In genomic region chrX:67317725-67318124, GRCh38 we compare ENCODE assay signal across 30 cellular contexts.
"Had no signal": no experiment of that assay in that cellular context is flagged by ENCODE, and none has a peak within 500 bp of the region (broad histone marks: within the 10 kb centered on the region; RNA-seq: fewer than 3 reads in every experiment).

No MANE protein-coding gene starts in this region.

- FAIRE-seq: bronchial epithelial cell, TTC549 had no signal

- H3K4me1 ChIP-seq: ascending aorta had no signal

- H3K36me3 ChIP-seq: ascending aorta, cardiac muscle cell had no signal

- ATAC-seq: activated CD8-positive, alpha-beta memory T cell treated with anti-CD3 and anti-CD28 coated beads, Interleukin-2, amount 10 ng/mL, durations not matched to agents 7 days and 5 days; activated CD8-positive, alpha-beta T cell treated with anti-CD3 and anti-CD28 coated beads, Interleukin-2, amount 10 ng/mL, durations not matched to agents 7 days and 5 days; activated naive CD8-positive, alpha-beta T cell treated with anti-CD3 and anti-CD28 coated beads, Interleukin-2, amount 50 U/mL, for 24 hours; T-cell had no signal

- DNase-seq: activated B cell treated with CpG ODN at 0.5 μM for 24 hours; activated CD4-positive, alpha-beta memory T cell treated with anti-CD3 and anti-CD28 coated beads, Interleukin-2, amount 10 ng/mL, durations not matched to agents 7 days and 5 days; activated CD4-positive, alpha-beta T cell treated with anti-CD3 and anti-CD28 coated beads for 4 hours; activated CD4-positive, alpha-beta T cell treated with anti-CD3 and anti-CD28 coated beads, Interleukin-2, amount 10 ng/mL, durations not matched to agents 24 days and 14 days; activated CD4-positive, alpha-beta T cell treated with anti-CD3 and anti-CD28 coated beads, Interleukin-2, amount 50 U/mL, for 48 hours; activated CD4-positive, CD25-positive, alpha-beta regulatory T cell treated with anti-CD3 and anti-CD28 coated beads, Interleukin-2, amount 50 U/mL, for 72 hours; activated CD8-positive, alpha-beta memory T cell treated with anti-CD3 and anti-CD28 coated beads for 24 hours; activated CD8-positive, alpha-beta memory T cell treated with anti-CD3 and anti-CD28 coated beads, Interleukin-2, amount 10 ng/mL, durations not matched to agents 7 days and 5 days; activated CD8-positive, alpha-beta memory T cell treated with anti-CD3 and anti-CD28 coated beads, Interleukin-2, amount 50 U/mL, for 48 hours; activated CD8-positive, alpha-beta T cell treated with anti-CD3 and anti-CD28 coated beads, Interleukin-2, amount 10 ng/mL, durations not matched to agents 7 days and 5 days; activated effector memory CD4-positive, alpha-beta T cell treated with Interleukin-2 at 50 U/mL for 16 hours; activated gamma-delta T cell; activated naive CD4-positive, alpha-beta T cell treated with anti-CD3 and anti-CD28 coated beads, Interleukin-2, amount 10 ng/mL, durations not matched to agents 7 days and 5 days; activated naive CD4-positive, alpha-beta T cell treated with Interleukin-2 at 50 U/mL for 16 hours; activated naive CD8-positive, alpha-beta T cell treated with anti-CD3 and anti-CD28 coated beads, Interleukin-2, amount 10 ng/mL, durations not matched to agents 7 days and 5 days; activated naive CD8-positive, alpha-beta T cell treated with anti-CD3 and anti-CD28 coated beads, Interleukin-2, amount 50 U/mL, for 24 hours; activated T-cell treated with anti-CD3 and anti-CD28 coated beads, Interleukin-2, amount 50 U/mL, for 24 hours; activated T-cell treated with anti-CD3 and anti-CD28 coated beads, Interleukin-2, amount 50 U/mL, for 48 hours; amygdala; anterior cingulate cortex; caudate nucleus; cerebellar nuclear complex; T-cell; T-helper 2 cell; T-helper 9 cell had no signal

- H3K27ac ChIP-seq: ascending aorta, cardiac muscle cell, VCaP had no signal

- H3K27me3 ChIP-seq: ascending aorta, cardiac muscle cell had no signal

- H3K4me3 ChIP-seq: ascending aorta, cardiac muscle cell had no signal
